25 cellular contexts compared by ENCODE assay signal in genomic region chr4:56902703-56903102, GRCh38.
"Had no signal": no experiment of that assay in that cellular context is flagged by ENCODE, and none has a peak within 500 bp of the region (broad histone marks: within the 10 kb centered on the region; RNA-seq: fewer than 3 reads in every experiment).

No MANE protein-coding gene starts in this region.

- H3K9me3 ChIP-seq: esophagus squamous epithelium, gastrocnemius medialis, heart right ventricle, left lung, lower lobe of right lung had no signal

- H3K36me3 Mint-ChIP-seq: memory B cell; naive thymus-derived CD4-positive, alpha-beta T cell; natural killer cell had no signal

- ATAC-seq: effector memory CD8-positive, alpha-beta T cell; esophagus mucosa; gastrocnemius medialis; heart right ventricle; left cardiac atrium; left lung; left ventricle myocardium superior; lower lobe of right lung; naive thymus-derived CD4-positive, alpha-beta T cell; natural killer cell had no signal

- H3K36me3 ChIP-seq: esophagus squamous epithelium, gastrocnemius medialis, heart right ventricle, left lung, lower lobe of right lung had no signal

- H3K4me3 ChIP-seq: esophagus squamous epithelium, gastrocnemius medialis, heart right ventricle, left lung, lower lobe of right lung had no signal

- H3K4me1 ChIP-seq: gastrocnemius medialis had no signal

- H3K27me3 Mint-ChIP-seq: dendritic cell treated with granulocyte-macrophage colony-stimulating factor and Interleukin-4, amounts not matched to agents 40 ng/mL and 50 ng/mL, for 4 days had no signal

- H3K27me3 ChIP-seq: esophagus squamous epithelium, gastrocnemius medialis, heart right ventricle, left lung had no signal

- H3K27ac ChIP-seq: epithelial cell of prostate, esophagus squamous epithelium, gastrocnemius medialis, heart right ventricle, left lung, lower lobe of right lung had no signal

- H3K27ac Mint-ChIP-seq: dendritic cell treated with granulocyte-macrophage colony-stimulating factor and Interleukin-4, amounts not matched to agents 40 ng/mL and 50 ng/mL, for 4 days; effector memory CD8-positive, alpha-beta T cell; endodermal cell; memory B cell; naive thymus-derived CD4-positive, alpha-beta T cell; natural killer cell had no signal

- H3K4me3 Mint-ChIP-seq: dendritic cell treated with granulocyte-macrophage colony-stimulating factor and Interleukin-4, amounts not matched to agents 40 ng/mL and 50 ng/mL, for 4 days; effector memory CD8-positive, alpha-beta T cell; endodermal cell; memory B cell; naive thymus-derived CD4-positive, alpha-beta T cell; natural killer cell had no signal

- H3K9me3 Mint-ChIP-seq: dendritic cell treated with granulocyte-macrophage colony-stimulating factor and Interleukin-4, amounts not matched to agents 40 ng/mL and 50 ng/mL, for 4 days; effector memory CD8-positive, alpha-beta T cell; endodermal cell; memory B cell; natural killer cell had no signal

- DNase-seq: cortex of kidney; effector CD8-positive, alpha-beta T cell; effector memory CD8-positive, alpha-beta T cell; endodermal cell; erythroblast; esophagus squamous epithelium; foreskin fibroblast; foreskin melanocyte; gastrocnemius medialis; glutamatergic neuron; head of caudate nucleus; heart right ventricle; hippocampal formation; left cardiac atrium; left lung; left ventricle myocardium superior; lower lobe of right lung; mesendoderm; midbrain; naive thymus-derived CD4-positive, alpha-beta T cell; natural killer cell had no signal
